In genomic region chr1:207752456-207753132, GRCh38 we compare ENCODE assay signal across 1 cellular context.
TF ChIP-seq lines count a peak whose summit lies in the region.

No MANE protein-coding gene starts in this region.

TF ChIP-seq in HepG2, 621 proteins besides CTCF, POLR2A, EP300 and RAD21 (continued from another document and continues in another):
- no peak for TF ChIP-seq ZBTB40 (IDR thresholded peaks at IDR 0.05)
- TF ChIP-seq ZBTB40 (CRISPR knock-in tag; IDR thresholded peaks at IDR 0.05) = no peak
- no peak for TF ChIP-seq KAT2B (IDR thresholded peaks at IDR 0.05; ENCODE audit: borderline replicate concordance, low read depth, low read length)
- no peak for TF ChIP-seq POLR2AphosphoS2 (IDR thresholded peaks at IDR 0.05; ENCODE audit: low read depth, low read length)
- TF ChIP-seq HNRNPH1 (optimal IDR thresholded peaks at IDR 0.05; ENCODE audit: low read depth, low read length) = no peak
- TF ChIP-seq SIN3A (IDR thresholded peaks at IDR 0.05; ENCODE audit: borderline replicate concordance, low read depth, low read length) = peak; percentile 80
- TF ChIP-seq USF2 (IDR thresholded peaks at IDR 0.05; ENCODE audit: low read depth, low read length) = no peak
- no peak; the same call in 1 of the 2 replicates for TF ChIP-seq USF2 (CRISPR knock-in tag; IDR thresholded peaks at IDR 0.05; ENCODE audit: borderline replicate concordance)
- TF ChIP-seq ZSCAN31 (CRISPR knock-in tag; IDR thresholded peaks at IDR 0.05; ENCODE audit: low read depth) = no peak
- TF ChIP-seq SOX5 (CRISPR knock-in tag; IDR thresholded peaks at IDR 0.05; ENCODE audit: borderline replicate concordance) = no peak
- TF ChIP-seq ZNF3 (CRISPR knock-in tag; IDR thresholded peaks at IDR 0.05) = no peak
- peak; percentile 25; the same call in 1 of the 2 replicates for TF ChIP-seq ZXDC (CRISPR knock-in tag; IDR thresholded peaks at IDR 0.05)
- no peak for TF ChIP-seq HMGA1 (CRISPR knock-in tag; conservative IDR thresholded peaks at IDR 0.05)
- TF ChIP-seq AHR (CRISPR knock-in tag; IDR thresholded peaks at IDR 0.05) = no peak
- TF ChIP-seq ZMAT5 (CRISPR knock-in tag; IDR thresholded peaks at IDR 0.05; ENCODE audit: borderline replicate concordance, low read depth) = no peak
- no peak for TF ChIP-seq ZSCAN25 (CRISPR knock-in tag; IDR thresholded peaks at IDR 0.05)
- no peak for TF ChIP-seq HMGXB3 (CRISPR knock-in tag; IDR thresholded peaks at IDR 0.05; ENCODE audit: borderline replicate concordance)
- TF ChIP-seq ELF3 (CRISPR knock-in tag; IDR thresholded peaks at IDR 0.05) = no peak
- no peak for TF ChIP-seq SETDB1 (CRISPR knock-in tag; IDR thresholded peaks at IDR 0.05; ENCODE audit: borderline replicate concordance)
- TF ChIP-seq MATR3 (CRISPR knock-in tag; IDR thresholded peaks at IDR 0.05) = no peak
- no peak for TF ChIP-seq ZNF879 (CRISPR knock-in tag; IDR thresholded peaks at IDR 0.05)
- TF ChIP-seq HOXA9 (CRISPR knock-in tag; IDR thresholded peaks at IDR 0.05; ENCODE audit: borderline replicate concordance) = no peak
- TF ChIP-seq ZBTB37 (CRISPR knock-in tag; IDR thresholded peaks at IDR 0.05) = no peak
- peak; percentile 63; the same call in 1 of the 2 replicates for TF ChIP-seq MTA1 (CRISPR knock-in tag; IDR thresholded peaks at IDR 0.05; ENCODE audit: borderline replicate concordance)
- TF ChIP-seq PREB (CRISPR knock-in tag; IDR thresholded peaks at IDR 0.05) = 0 out of 2 replicates have a peak, but pooled peaks have one; percentile 24
- no peak for TF ChIP-seq ZNF780A (CRISPR knock-in tag; IDR thresholded peaks at IDR 0.05)
- no peak for TF ChIP-seq JUNB (CRISPR knock-in tag; IDR thresholded peaks at IDR 0.05; ENCODE audit: borderline replicate concordance)
- TF ChIP-seq FOXP4 (CRISPR knock-in tag; IDR thresholded peaks at IDR 0.05) = no peak; the same call in 1 of the 2 replicates
- no peak for TF ChIP-seq ZNF207 (IDR thresholded peaks at IDR 0.05; ENCODE audit: borderline replicate concordance)
- no peak for TF ChIP-seq ZNF772 (CRISPR knock-in tag; IDR thresholded peaks at IDR 0.05)
- TF ChIP-seq CC2D1A (CRISPR knock-in tag; IDR thresholded peaks at IDR 0.05) = no peak
